8 cellular contexts compared by ENCODE assay signal in the genomic region with DNA sequence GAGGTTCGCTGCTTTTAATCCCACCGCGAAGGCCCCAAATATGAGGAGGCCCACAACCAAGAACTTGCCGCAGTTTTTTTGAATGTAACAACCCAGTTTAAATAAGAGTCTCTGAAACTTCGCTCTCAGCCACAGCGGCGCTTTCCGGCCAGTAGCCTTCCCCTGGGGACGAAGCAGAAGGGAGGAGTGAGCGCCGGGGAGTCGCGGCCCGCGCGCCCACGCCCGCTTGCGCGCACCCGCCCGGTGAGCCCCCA. TPM values are rescaled to one million over a fixed set of nuclear protein-coding genes. Genes with fewer than 3 reads are reported as not detected.
DNase-seq lines count a peak whose midpoint lies in the region; ATAC-seq, FAIRE-seq and TF ChIP-seq lines count a peak whose summit lies in the region.

No MANE protein-coding gene starts in this region.

- peak; percentile 57 for DNase-seq in MM.1S
- peak in 1 of 2 donors; percentile 66 for DNase-seq in ascending aorta (ENCODE audit: low spot score in 2 of 2)
- DNase-seq in immature natural killer cell, result peak in 2 of 3 donors; percentile 42 to 59
- DNase-seq in stimulated activated naive B cell treated with anti-CD40 and anti-IgM and Interleukin-4, amounts not matched to agents 10 μg/mL and 1 μg/mL and 100 μg/mL, for 72 hours, result peak; percentile 29
- DNase-seq in HTR-8/SVneo (ENCODE audit: insufficient read length, low spot score), result no peak
- DNase-seq in iPS-NIHi7 (ENCODE audit: extremely low spot score), result no peak

- peak overlapping the region; percentile 82 to 96 (median 91) for H3K27ac Mint-ChIP-seq in immature natural killer cell
- peak overlapping the region; percentile 67 for H3K27ac Mint-ChIP-seq in stimulated activated naive B cell treated with anti-CD40 and anti-IgM and Interleukin-4, amounts not matched to agents 10 μg/mL and 1 μg/mL and 100 μg/mL, for 72 hours

- H3K36me3 ChIP-seq in MM.1S (replicated peaks; ENCODE audit: insufficient read depth, low read length), result no peaks in the 10 kb centered on the region
- no peaks in the 10 kb centered on the region for H3K36me3 ChIP-seq in ascending aorta

- peaks cover 55 to 74% of the 10 kb centered on the region in 2 donors for H3K4me1 Mint-ChIP-seq in immature natural killer cell
- peaks cover 18 to 44% of the 10 kb centered on the region in 2 donors for H3K4me1 Mint-ChIP-seq in stimulated activated naive B cell treated with anti-CD40 and anti-IgM and Interleukin-4, amounts not matched to agents 10 μg/mL and 1 μg/mL and 100 μg/mL, for 72 hours

- peaks cover 66% of the 10 kb centered on the region for H3K79me2 ChIP-seq in MM.1S (ENCODE audit: low read length)

- H3K36me3 Mint-ChIP-seq in immature natural killer cell, result peaks cover 0 to 3% (median 0%) of the 10 kb centered on the region in 3 donors
- peaks cover 0 to 3% of the 10 kb centered on the region in 2 donors for H3K36me3 Mint-ChIP-seq in stimulated activated naive B cell treated with anti-CD40 and anti-IgM and Interleukin-4, amounts not matched to agents 10 μg/mL and 1 μg/mL and 100 μg/mL, for 72 hours

- ATAC-seq in GM19035 (IDR thresholded peaks at IDR 0.05; ENCODE audit: unreplicated experiment), result peak; percentile 12
- ATAC-seq in stimulated activated naive B cell treated with anti-CD40 and anti-IgM and Interleukin-4, amounts not matched to agents 10 μg/mL and 1 μg/mL and 100 μg/mL, for 72 hours (replicated peaks), result peak in 1 of 2 donors; percentile 27

- H3K4me2 ChIP-seq in MM.1S (ENCODE audit: low read depth, low read length), result peak overlapping the region; percentile 85

- H3K9me2 ChIP-seq in MM.1S (replicated peaks; ENCODE audit: insufficient read depth, low read length), result no peaks in the 10 kb centered on the region

- H3F3A ChIP-seq in MM.1S (ENCODE audit: insufficient read depth, low read length), result peaks cover 32% of the 10 kb centered on the region

- H3K4me3 ChIP-seq in MM.1S (ENCODE audit: low read length) (peak overlapping the region; percentile 97), ascending aorta (peak overlapping the region; percentile 85 to 86)

- no peaks in the 10 kb centered on the region for H3K9me3 Mint-ChIP-seq in immature natural killer cell
- peaks cover 0 to 3% of the 10 kb centered on the region in 2 donors for H3K9me3 Mint-ChIP-seq in stimulated activated naive B cell treated with anti-CD40 and anti-IgM and Interleukin-4, amounts not matched to agents 10 μg/mL and 1 μg/mL and 100 μg/mL, for 72 hours

- FAIRE-seq in HTR-8/SVneo (lab: Jason Lieb, UNC), result no peak

- no peaks in the 10 kb centered on the region for H4K20me1 ChIP-seq in MM.1S (ENCODE audit: insufficient read depth, low read length)

- H3K4me1 ChIP-seq in MM.1S (ENCODE audit: low read length) (peaks cover 28% of the 10 kb centered on the region), ascending aorta (peaks cover 6 to 12% of the 10 kb centered on the region in 2 donors)

- H3K27me3 ChIP-seq in MM.1S (replicated peaks; ENCODE audit: insufficient read depth, low read length), result no peaks in the 10 kb centered on the region
- no peaks in the 10 kb centered on the region for H3K27me3 ChIP-seq in ascending aorta

- peak overlapping the region; percentile 98 for H3K27ac ChIP-seq in C4-2B
- peak overlapping the region; percentile 86 for H3K27ac ChIP-seq in MM.1S (ENCODE audit: low read length)
- peak overlapping the region; percentile 78 to 90 for H3K27ac ChIP-seq in ascending aorta

- H3K27me3 Mint-ChIP-seq in immature natural killer cell (ENCODE audit: low read depth in 3 of 3), result peaks cover 28 to 47% (median 29%) of the 10 kb centered on the region in 3 donors
- peaks cover 49 to 86% of the 10 kb centered on the region in 2 donors for H3K27me3 Mint-ChIP-seq in stimulated activated naive B cell treated with anti-CD40 and anti-IgM and Interleukin-4, amounts not matched to agents 10 μg/mL and 1 μg/mL and 100 μg/mL, for 72 hours

- H2AFZ ChIP-seq in MM.1S (ENCODE audit: low read length), result 0 out of 2 replicates have a peak overlapping the region, but pooled peaks have one; percentile 28

- peak overlapping the region; percentile 89 for H3K9ac ChIP-seq in MM.1S (ENCODE audit: low read length)

- intact Hi-C loops in ascending aorta (cut with DNase I), result loop anchor here (5.0 to 10.0 kb wide), 3 partner anchors 419 to 1111 kb away; partner anchors contain the start of gene CDC14B

- peak overlapping the region; percentile 94 to 100 (median 95) for H3K4me3 Mint-ChIP-seq in immature natural killer cell
- H3K4me3 Mint-ChIP-seq in stimulated activated naive B cell treated with anti-CD40 and anti-IgM and Interleukin-4, amounts not matched to agents 10 μg/mL and 1 μg/mL and 100 μg/mL, for 72 hours, result peak overlapping the region; percentile 86 to 98

- TF ChIP-seq CTCF in C4-2B (conservative IDR thresholded peaks at IDR 0.05), result 0 out of 2 replicates have a peak, but pooled peaks have one; percentile 3
- no peak for TF ChIP-seq CTCF in MM.1S (IDR thresholded peaks at IDR 0.05; ENCODE audit: low read length)
- TF ChIP-seq CTCF in ascending aorta (IDR thresholded peaks at IDR 0.05), result no peak

- H3K9me3 ChIP-seq in MM.1S (replicated peaks; ENCODE audit: insufficient read depth, low read length), result no peaks in the 10 kb centered on the region
- no peaks in the 10 kb centered on the region for H3K9me3 ChIP-seq in ascending aorta

RNA-seq across cellular contexts. Expression of gene PTCH1, which starts 10.4 kb away (rescaled TPM):
- total RNA-seq in ascending aorta, result 25.2 TPM
- polyA plus RNA-seq in immature natural killer cell, result 10 to 100 TPM in 2 of 3 donors, 1 to 10 TPM in 1; 3.7 to 30.6 (median 16.1) TPM

Comparison
In these comparisons a context has a peak if more than half of its experiments do, and no peak if none do; other contexts are left out.
1. DNase-seq: peak in MM.1S (single experiment), immature natural killer cell (2 of 3) and stimulated activated naive B cell treated with anti-CD40 and anti-IgM and Interleukin-4, amounts not matched to agents 10 μg/mL and 1 μg/mL and 100 μg/mL, for 72 hours (single experiment); none in HTR-8/SVneo (single experiment) and iPS-NIHi7 (single experiment).
2. Peak in every context shown above with its lines, with median percentiles within 50 percentile points of each other: H3K27ac ChIP-seq.